In genomic region chr19:7874080-7874856, GRCh38 we compare ENCODE assay signal across 8 cellular contexts. TPM values are rescaled to one million over a fixed set of nuclear protein-coding genes. Genes with fewer than 3 reads are reported as not detected.
DNase-seq lines count a peak whose midpoint lies in the region; ATAC-seq and TF ChIP-seq lines count a peak whose summit lies in the region.

TSS of gene PRR36 (minus strand) at chr19:7874390. CDS start at chr19:7873689, 701 bp downstream.

- no peaks in the 10 kb centered on the region for H3K9me3 Mint-ChIP-seq in activated T-helper 1 cell treated with anti-CD3 and anti-CD28 coated beads, Interleukin-12 subunit alpha, Interleukin-12 subunit beta, Interleukin-2, Interleukin-4 antibody, amounts not matched to agents 30 ng/mL and 10 ng/mL and 1 ng/mL, durations not matched to agents 14 hours and 24 hours and 36 hours

- peaks cover 14% of the 10 kb centered on the region for H3K4me1 Mint-ChIP-seq in activated T-helper 1 cell treated with anti-CD3 and anti-CD28 coated beads, Interleukin-12 subunit alpha, Interleukin-12 subunit beta, Interleukin-2, Interleukin-4 antibody, amounts not matched to agents 30 ng/mL and 10 ng/mL and 1 ng/mL, durations not matched to agents 14 hours and 24 hours and 36 hours (ENCODE audit: low read depth)

- ATAC-seq in HG03342 (IDR thresholded peaks at IDR 0.05; ENCODE audit: unreplicated experiment) = no peak

- H3K9me3 ChIP-seq in iPS-15b (ENCODE audit: control insufficient read depth, insufficient read depth, low read length) = no peaks in the 10 kb centered on the region
- H3K9me3 ChIP-seq in suprapubic skin = no peaks in the 10 kb centered on the region

- peaks cover 17% of the 10 kb centered on the region for H3K27me3 ChIP-seq in iPS-15b (ENCODE audit: control insufficient read depth, insufficient read depth, low read length)
- peaks cover 33% of the 10 kb centered on the region for H3K27me3 ChIP-seq in suprapubic skin

- H3K36me3 ChIP-seq in iPS-15b (ENCODE audit: control insufficient read depth, insufficient read depth, low read length) (no peaks in the 10 kb centered on the region), suprapubic skin (no peaks in the 10 kb centered on the region)

- no peak within 1 kb of the TSS for H3K9ac ChIP-seq in iPS-15b (ENCODE audit: low read depth, low read length)

- no peak for TF ChIP-seq CTCF in suprapubic skin (IDR thresholded peaks at IDR 0.05)

- H3K4me3 ChIP-seq in iPS-15b (ENCODE audit: low read depth, low read length) (peak within 1 kb of the TSS; percentile 79), suprapubic skin (peak within 1 kb of the TSS; percentile 46)

- no peak within 1 kb of the TSS for H3K27ac ChIP-seq in suprapubic skin

- intact Hi-C loops in activated T-helper 1 cell treated with anti-CD3 and anti-CD28 coated beads, Interleukin-12 subunit alpha, Interleukin-12 subunit beta, Interleukin-2, Interleukin-4 antibody, amounts not matched to agents 30 ng/mL and 10 ng/mL and 1 ng/mL, durations not matched to agents 14 hours and 24 hours and 36 hours (cut with micrococcal nuclease) = no loop called here

- no peak for TF ChIP-seq EP300 in suprapubic skin (IDR thresholded peaks at IDR 0.05)

- H3K4me1 ChIP-seq in iPS-15b (ENCODE audit: control insufficient read depth, insufficient read depth, low read length) (peaks cover 6% of the 10 kb centered on the region), suprapubic skin (peaks cover 46% of the 10 kb centered on the region)

- no peak for TF ChIP-seq POLR2A in suprapubic skin (IDR thresholded peaks at IDR 0.05)

- WGBS in suprapubic skin = 7% methylated on average over 19 of the region's 84 CpGs

- peak within 1 kb of the TSS; percentile 80 for H3K4me3 Mint-ChIP-seq in activated T-helper 1 cell treated with anti-CD3 and anti-CD28 coated beads, Interleukin-12 subunit alpha, Interleukin-12 subunit beta, Interleukin-2, Interleukin-4 antibody, amounts not matched to agents 30 ng/mL and 10 ng/mL and 1 ng/mL, durations not matched to agents 14 hours and 24 hours and 36 hours

- H3K27ac Mint-ChIP-seq in activated T-helper 1 cell treated with anti-CD3 and anti-CD28 coated beads, Interleukin-12 subunit alpha, Interleukin-12 subunit beta, Interleukin-2, Interleukin-4 antibody, amounts not matched to agents 30 ng/mL and 10 ng/mL and 1 ng/mL, durations not matched to agents 14 hours and 24 hours and 36 hours = no peak within 1 kb of the TSS

- no peaks in the 10 kb centered on the region for H3K36me3 Mint-ChIP-seq in activated T-helper 1 cell treated with anti-CD3 and anti-CD28 coated beads, Interleukin-12 subunit alpha, Interleukin-12 subunit beta, Interleukin-2, Interleukin-4 antibody, amounts not matched to agents 30 ng/mL and 10 ng/mL and 1 ng/mL, durations not matched to agents 14 hours and 24 hours and 36 hours (ENCODE audit: low read depth)

- peaks cover 32% of the 10 kb centered on the region for H3K27me3 Mint-ChIP-seq in activated T-helper 1 cell treated with anti-CD3 and anti-CD28 coated beads, Interleukin-12 subunit alpha, Interleukin-12 subunit beta, Interleukin-2, Interleukin-4 antibody, amounts not matched to agents 30 ng/mL and 10 ng/mL and 1 ng/mL, durations not matched to agents 14 hours and 24 hours and 36 hours (ENCODE audit: insufficient read depth)

- peak; percentile 90 for DNase-seq in DMS53 (lab: John Stamatoyannopoulos, UW)
- DNase-seq in NCI-H146 (lab: John Stamatoyannopoulos, UW) = peak; percentile 85
- DNase-seq in activated T-helper 1 cell treated with anti-CD3 and anti-CD28 coated beads, Interleukin-12 subunit alpha, Interleukin-12 subunit beta, Interleukin-2, Interleukin-4 antibody, amounts not matched to agents 30 ng/mL and 10 ng/mL and 1 ng/mL, durations not matched to agents 14 hours and 24 hours and 36 hours (ENCODE audit: low spot score) = no peak
- DNase-seq in suprapubic skin (ENCODE audit: low spot score in 2 of 2) = no peak
- no peak for DNase-seq in activated effector memory CD4-positive, alpha-beta T cell treated with anti-CD3 and anti-CD28 coated beads, Interleukin-2, amount 50 U/mL, for 16 hours
- DNase-seq in H4 (ENCODE audit: low spot score) = no peak

RNA-seq across cellular contexts. Expression of gene PRR36, which starts in this region (rescaled TPM):
- total RNA-seq in activated T-helper 1 cell treated with anti-CD3 and anti-CD28 coated beads, Interleukin-12 subunit alpha, Interleukin-12 subunit beta, Interleukin-2, Interleukin-4 antibody, amounts not matched to agents 30 ng/mL and 10 ng/mL and 1 ng/mL, durations not matched to agents 14 hours and 24 hours and 36 hours = 0.05 and 0.17 TPM in 2 replicates
- total RNA-seq in suprapubic skin = 1 to 10 TPM in 1 of 4 donors, under 1 TPM in 3; 0.26 to 1.1 (median 0.74) TPM
- 0.04 TPM in 1 of 2 replicates, not detected in the other for total RNA-seq in H4 (2014; rRNA removed; shearing (Covaris generic))

Comparison
In these comparisons a context has a peak if more than half of its experiments do, and no peak if none do; other contexts are left out.
1. DNase-seq: peak in DMS53 (single experiment) and NCI-H146 (single experiment); none in activated T-helper 1 cell treated with anti-CD3 and anti-CD28 coated beads, Interleukin-12 subunit alpha, Interleukin-12 subunit beta, Interleukin-2, Interleukin-4 antibody, amounts not matched to agents 30 ng/mL and 10 ng/mL and 1 ng/mL, durations not matched to agents 14 hours and 24 hours and 36 hours (single experiment), suprapubic skin (0 of 2), activated effector memory CD4-positive, alpha-beta T cell treated with anti-CD3 and anti-CD28 coated beads, Interleukin-2, amount 50 U/mL, for 16 hours (single experiment) and H4 (single experiment).